22 cellular contexts compared by ENCODE assay signal in genomic region chr3:59131016-59131771, GRCh38.
"Had no signal": no experiment of that assay in that cellular context is flagged by ENCODE, and none has a peak within 500 bp of the region (broad histone marks: within the 10 kb centered on the region; RNA-seq: fewer than 3 reads in every experiment).

No MANE protein-coding gene starts in this region.

- H3K27ac ChIP-seq: body of pancreas, cardiac muscle cell, lower lobe of right lung, suprapubic skin, tibial nerve, WERI-Rb-1 had no signal

- H3K36me3 ChIP-seq: cardiac muscle cell, lower lobe of right lung, suprapubic skin, tibial nerve, WERI-Rb-1 had no signal

- DNase-seq: activated CD4-positive, alpha-beta T cell treated with anti-CD3 and anti-CD28 coated beads, Interleukin-2, amount 50 U/mL, for 1 hour; activated CD4-positive, CD25-positive, alpha-beta regulatory T cell treated with anti-CD3 and anti-CD28 coated beads, Interleukin-2, amount 50 U/mL, for 72 hours; activated CD8-positive, alpha-beta T cell treated with anti-CD3 and anti-CD28 coated beads, Interleukin-2, amount 10 ng/mL, durations not matched to agents 7 days and 5 days; activated gamma-delta T cell; activated naive CD4-positive, alpha-beta T cell treated with anti-CD3 and anti-CD28 coated beads, Interleukin-2, amount 50 U/mL, for 16 hours; activated naive CD8-positive, alpha-beta T cell treated with anti-CD3 and anti-CD28 coated beads, Interleukin-2, amount 50 U/mL, for 24 hours; anterior cingulate cortex; body of pancreas; effector CD4-positive, alpha-beta T cell; erythroblast; left colon; lower lobe of right lung; mesendoderm; naive thymus-derived CD4-positive, alpha-beta T cell; occipital lobe; small intestine; stimulated activated CD4-positive, alpha-beta T cell treated with anti-CD3 and anti-CD28 coated beads, Interleukin-2, amount 100 ng/mL, for 24 hours; stimulated activated naive CD8-positive, alpha-beta T cell treated with anti-CD3 and anti-CD28 coated beads, Interleukin-15, amount 100 ng/mL, for 72 hours; WERI-Rb-1 had no signal

- H3K4me3 ChIP-seq: body of pancreas, cardiac muscle cell, lower lobe of right lung, suprapubic skin, tibial nerve had no signal

- H3K27me3 ChIP-seq: body of pancreas, cardiac muscle cell, suprapubic skin, tibial nerve had no signal

- H3K9me3 ChIP-seq: body of pancreas, lower lobe of right lung, suprapubic skin, tibial nerve had no signal

- H3K4me1 ChIP-seq: body of pancreas, lower lobe of right lung had no signal
